ENCODE assay signal across 21 cellular contexts in the genomic region with DNA sequence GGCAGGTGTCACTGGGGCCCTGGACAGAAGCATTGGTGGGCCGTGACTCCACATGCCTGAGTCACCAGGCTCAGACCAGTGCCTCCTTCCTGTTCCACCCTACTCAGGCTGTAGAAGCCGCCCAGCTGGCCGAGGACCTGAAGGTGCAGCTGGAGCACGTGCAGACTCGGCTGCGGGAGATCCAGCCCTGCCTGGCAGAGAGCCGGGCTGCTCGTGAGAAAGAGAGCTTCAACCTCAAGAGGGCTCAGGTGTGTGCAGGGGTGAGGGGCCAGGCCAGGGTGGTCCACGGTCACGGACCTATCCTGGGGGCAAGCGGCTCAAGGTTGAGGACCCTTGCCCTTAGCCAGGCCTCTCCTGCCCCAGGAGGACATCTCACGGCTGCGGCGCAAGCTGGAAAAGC.
"Had no signal": no experiment of that assay in that cellular context is flagged by ENCODE, and none has a peak within 500 bp of the region (broad histone marks: within the 10 kb centered on the region; RNA-seq: fewer than 3 reads in every experiment).

No MANE protein-coding gene starts in this region.

- H3K9me3 Mint-ChIP-seq: activated CD4-positive, alpha-beta T cell treated with anti-CD3 and anti-CD28 coated beads, Interleukin-2, amount 10 ng/mL, durations not matched to agents 7 days and 5 days; activated T-helper 1 cell treated with anti-CD3 and anti-CD28 coated beads, Interleukin-12 subunit alpha, Interleukin-12 subunit beta, Interleukin-2, Interleukin-4 antibody, amounts not matched to agents 30 ng/mL and 10 ng/mL and 1 ng/mL, durations not matched to agents 14 hours and 24 hours and 36 hours; endodermal cell; naive thymus-derived CD4-positive, alpha-beta T cell; stimulated activated naive B cell treated with anti-CD40 and anti-IgM and Interleukin-4, amounts not matched to agents 10 μg/mL and 1 μg/mL and 100 μg/mL, for 72 hours had no signal

- H3K4me2 ChIP-seq: smooth muscle cell had no signal

- ATAC-seq: activated CD4-positive, CD25-positive, alpha-beta regulatory T cell treated with anti-CD3 and anti-CD28 coated beads, Interleukin-2, amount 50 U/mL, for 24 hours; naive thymus-derived CD4-positive, alpha-beta T cell; pancreas; sciatic nerve; stimulated activated naive B cell treated with anti-CD40 and anti-IgM and Interleukin-4, amounts not matched to agents 10 μg/mL and 1 μg/mL and 100 μg/mL, for 72 hours had no signal

- H3K4me3 Mint-ChIP-seq: activated CD4-positive, alpha-beta T cell treated with anti-CD3 and anti-CD28 coated beads, Interleukin-2, amount 10 ng/mL, durations not matched to agents 7 days and 5 days; activated naive CD8-positive, alpha-beta T cell; endodermal cell; stimulated activated naive B cell treated with anti-CD40 and anti-IgM and Interleukin-4, amounts not matched to agents 10 μg/mL and 1 μg/mL and 100 μg/mL, for 72 hours had no signal

- H3K27ac ChIP-seq: cardiac muscle cell, dorsolateral prefrontal cortex, pancreas, thyroid gland had no signal

- H3K27me3 Mint-ChIP-seq: activated CD4-positive, alpha-beta T cell treated with anti-CD3 and anti-CD28 coated beads, Interleukin-2, amount 10 ng/mL, durations not matched to agents 7 days and 5 days; activated naive CD8-positive, alpha-beta T cell had no signal

- H3K27me3 ChIP-seq: cardiac muscle cell, dorsolateral prefrontal cortex, pancreas, thyroid gland had no signal

- DNase-seq: activated CD4-positive, alpha-beta T cell treated with anti-CD3 and anti-CD28 coated beads, Interleukin-2, amount 10 ng/mL, durations not matched to agents 7 days and 5 days; activated CD8-positive, alpha-beta memory T cell treated with anti-CD3 and anti-CD28 coated beads for 24 hours; activated gamma-delta T cell treated with Interleukin-2 at 50 U/mL for 16 hours; amygdala; dorsolateral prefrontal cortex; endodermal cell; erythroblast; head of caudate nucleus; kidney glomerular epithelial cell; mesendoderm; naive thymus-derived CD4-positive, alpha-beta T cell; stimulated activated CD4-positive, alpha-beta T cell treated with anti-CD3 and anti-CD28 coated beads, Interleukin-4, amount 100 ng/mL, for 24 hours; stimulated activated naive B cell treated with anti-CD40 and anti-IgM and Interleukin-4, amounts not matched to agents 10 μg/mL and 1 μg/mL and 100 μg/mL, for 72 hours; thyroid gland had no signal

- H3K9me3 ChIP-seq: pancreas, thyroid gland had no signal

- H3K27ac Mint-ChIP-seq: activated CD4-positive, alpha-beta T cell treated with anti-CD3 and anti-CD28 coated beads, Interleukin-2, amount 10 ng/mL, durations not matched to agents 7 days and 5 days; activated T-helper 1 cell treated with anti-CD3 and anti-CD28 coated beads, Interleukin-12 subunit alpha, Interleukin-12 subunit beta, Interleukin-2, Interleukin-4 antibody, amounts not matched to agents 30 ng/mL and 10 ng/mL and 1 ng/mL, durations not matched to agents 14 hours and 24 hours and 36 hours; endodermal cell; stimulated activated naive B cell treated with anti-CD40 and anti-IgM and Interleukin-4, amounts not matched to agents 10 μg/mL and 1 μg/mL and 100 μg/mL, for 72 hours had no signal

- H3K4me3 ChIP-seq: cardiac muscle cell, dorsolateral prefrontal cortex, pancreas, smooth muscle cell, thyroid gland had no signal
